Comparison of ENCODE assay signal across 18 cellular contexts in the genomic region with DNA sequence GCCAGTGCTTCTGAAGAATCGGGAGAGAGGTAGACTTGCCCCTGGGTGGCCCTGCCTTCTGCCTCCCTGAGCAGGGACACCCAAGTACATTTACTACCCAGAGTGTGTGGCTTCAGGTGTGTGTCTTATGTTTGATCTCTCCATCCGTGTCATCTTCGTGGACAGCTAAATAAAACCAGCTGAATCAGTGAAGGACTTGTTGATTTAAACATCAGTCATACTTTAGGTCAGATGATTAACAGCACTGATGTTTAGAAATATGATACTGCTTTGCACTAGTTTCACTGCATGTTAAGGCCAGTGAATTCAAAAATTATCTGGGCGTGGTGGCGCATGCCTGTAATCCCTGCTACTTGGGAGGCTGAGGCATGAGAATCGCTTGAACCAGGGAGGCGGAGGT. TPM values are rescaled to one million over a fixed set of nuclear protein-coding genes. Genes with fewer than 3 reads are reported as not detected.
DNase-seq lines count a peak whose midpoint lies in the region; ATAC-seq and TF ChIP-seq lines count a peak whose summit lies in the region.
"Had no signal": no experiment of that assay in that cellular context is flagged by ENCODE, and none has a peak within 500 bp of the region (broad histone marks: within the 10 kb centered on the region; RNA-seq: fewer than 3 reads in every experiment).

No MANE protein-coding gene starts in this region.

- H3K9me3 ChIP-seq in T-helper 17 cell (ENCODE audit: control insufficient read depth, low read length, poor library complexity, severe bottlenecking) (no peaks in the 10 kb centered on the region), Caco-2 (no peaks in the 10 kb centered on the region)
- H3K9me3 ChIP-seq: psoas muscle had no signal

- no peak for ATAC-seq in activated CD4-positive, alpha-beta T cell treated with anti-CD3 and anti-CD28 coated beads for 36 hours
- no peak for ATAC-seq in T-helper 17 cell
- ATAC-seq: Panc1, psoas muscle had no signal

- no peak overlapping the region for H3K4me3 ChIP-seq in Caco-2 (ENCODE audit: low read depth, low read length)
- H3K4me3 ChIP-seq: psoas muscle had no signal

- H3K27ac Mint-ChIP-seq in activated CD4-positive, alpha-beta T cell treated with anti-CD3 and anti-CD28 coated beads for 36 hours = peak overlapping the region; percentile 19
- H3K27ac Mint-ChIP-seq in activated CD4-positive, alpha-beta T cell treated with anti-CD3 and anti-CD28 coated beads, Interleukin-2, amount 10 ng/mL, durations not matched to agents 24 days and 14 days = no peak overlapping the region
- H3K27ac Mint-ChIP-seq in T-helper 17 cell (peak overlapping the region; percentile 72), Caco-2 (ENCODE audit: unreplicated experiment) (no peak overlapping the region)

- BruUV-seq in Caco-2 (replicated peaks; lab: Mats Ljungman, UMichigan) = no TSS peak

- intact Hi-C loops in activated CD4-positive, alpha-beta T cell treated with anti-CD3 and anti-CD28 coated beads for 36 hours (cut with DNase I, micrococcal nuclease) = no loop called here
- intact Hi-C loops in activated CD4-positive, alpha-beta T cell treated with anti-CD3 and anti-CD28 coated beads, Interleukin-2, amount 10 ng/mL, durations not matched to agents 24 days and 14 days (cut with micrococcal nuclease) = no loop called here
- intact Hi-C loops in Caco-2 (cut with micrococcal nuclease; ENCODE audit: unreplicated experiment) = no loop called here

- no peak for TF ChIP-seq CTCF in Caco-2 (IDR thresholded peaks at IDR 0.05; ENCODE audit: insufficient read depth in 1 of 2, low read depth in 1 of 2, low read length in 1 of 2, severe bottlenecking in 1 of 2, unreplicated experiment in 1 of 2)

- H3K4me1 ChIP-seq in Caco-2 = 0 out of 2 replicates have a peak, but pooled peaks cover 4% of the 10 kb centered on the region

- H3K36me3 Mint-ChIP-seq in activated CD4-positive, alpha-beta T cell treated with anti-CD3 and anti-CD28 coated beads for 36 hours (ENCODE audit: low read depth) = peaks cover 44% of the 10 kb centered on the region
- peaks cover 57% of the 10 kb centered on the region for H3K36me3 Mint-ChIP-seq in activated CD4-positive, alpha-beta T cell treated with anti-CD3 and anti-CD28 coated beads, Interleukin-2, amount 10 ng/mL, durations not matched to agents 24 days and 14 days (ENCODE audit: low read depth)
- H3K36me3 Mint-ChIP-seq in T-helper 17 cell (ENCODE audit: low read depth) = peaks cover 6% of the 10 kb centered on the region
- H3K36me3 Mint-ChIP-seq in Caco-2 (ENCODE audit: insufficient read depth, unreplicated experiment) = peaks cover 80% of the 10 kb centered on the region

- H3K27me3 ChIP-seq in Caco-2 (replicated peaks; ENCODE audit: control insufficient read depth, insufficient read depth, low read length) = no peaks in the 10 kb centered on the region

- H3K36me3 ChIP-seq in Caco-2 (ENCODE audit: control insufficient read depth, insufficient read depth, low read length) = peaks cover 3% of the 10 kb centered on the region; the same call in 1 of the 2 replicates

- H3K4me3 Mint-ChIP-seq in activated CD4-positive, alpha-beta T cell treated with anti-CD3 and anti-CD28 coated beads for 36 hours = no peak overlapping the region
- H3K4me3 Mint-ChIP-seq in activated CD4-positive, alpha-beta T cell treated with anti-CD3 and anti-CD28 coated beads, Interleukin-2, amount 10 ng/mL, durations not matched to agents 24 days and 14 days = no peak overlapping the region
- H3K4me3 Mint-ChIP-seq in T-helper 17 cell (no peak overlapping the region), Caco-2 (ENCODE audit: unreplicated experiment) (no peak overlapping the region)
- H3K4me3 Mint-ChIP-seq: nephron progenitor cell had no signal

- no peak for DNase-seq in activated CD4-positive, alpha-beta T cell treated with anti-CD3 and anti-CD28 coated beads for 36 hours
- no peak for DNase-seq in activated CD4-positive, alpha-beta T cell treated with anti-CD3 and anti-CD28 coated beads, Interleukin-2, amount 10 ng/mL, durations not matched to agents 24 days and 14 days
- DNase-seq in T-helper 17 cell (no peak), iris pigment epithelial cell (ENCODE audit: low read depth) (peak; percentile 82), Caco-2 (no peak), 8988T (no peak)
- DNase-seq: activated CD4-positive, CD25-positive, alpha-beta regulatory T cell; activated gamma-delta T cell; effector CD4-positive, alpha-beta T cell; midbrain; NCI-H1436 treated with DMSO at 0.1 percent for 48 hours; nephron progenitor cell; psoas muscle; small intestine; stimulated activated CD4-positive, alpha-beta T cell treated with anti-CD3 and anti-CD28 coated beads, Interleukin-2, amount 100 ng/mL, for 48 hours had no signal

- POLR2A ChIA-PET in activated CD4-positive, alpha-beta T cell treated with anti-CD3 and anti-CD28 coated beads for 36 hours (lab: Charles Lee) = no interaction called here
- POLR2A ChIA-PET in Caco-2 (lab: Charles Lee) = no interaction called here

- CTCF ChIA-PET in activated CD4-positive, alpha-beta T cell treated with anti-CD3 and anti-CD28 coated beads for 36 hours (lab: Charles Lee) = interaction anchor here (1.3 kb wide), 1 partner anchor 41 kb away, joined by 3 read pairs; no protein-coding TSS in a partner anchor
- CTCF ChIA-PET in Caco-2 (lab: Charles Lee) = no interaction called here

- peaks cover 48% of the 10 kb centered on the region for H3K4me1 Mint-ChIP-seq in activated CD4-positive, alpha-beta T cell treated with anti-CD3 and anti-CD28 coated beads for 36 hours
- peaks cover 35% of the 10 kb centered on the region for H3K4me1 Mint-ChIP-seq in activated CD4-positive, alpha-beta T cell treated with anti-CD3 and anti-CD28 coated beads, Interleukin-2, amount 10 ng/mL, durations not matched to agents 24 days and 14 days
- H3K4me1 Mint-ChIP-seq in T-helper 17 cell (peaks cover 38% of the 10 kb centered on the region), Caco-2 (ENCODE audit: low read depth, unreplicated experiment) (no peaks in the 10 kb centered on the region)

- H3K9me3 Mint-ChIP-seq in activated CD4-positive, alpha-beta T cell treated with anti-CD3 and anti-CD28 coated beads for 36 hours (ENCODE audit: low read depth) = no peaks in the 10 kb centered on the region
- no peaks in the 10 kb centered on the region for H3K9me3 Mint-ChIP-seq in activated CD4-positive, alpha-beta T cell treated with anti-CD3 and anti-CD28 coated beads, Interleukin-2, amount 10 ng/mL, durations not matched to agents 24 days and 14 days
- no peaks in the 10 kb centered on the region for H3K9me3 Mint-ChIP-seq in Caco-2 (ENCODE audit: unreplicated experiment)
- H3K9me3 Mint-ChIP-seq: nephron progenitor cell had no signal

- no peaks in the 10 kb centered on the region for H3K27me3 Mint-ChIP-seq in activated CD4-positive, alpha-beta T cell treated with anti-CD3 and anti-CD28 coated beads for 36 hours
- no peaks in the 10 kb centered on the region for H3K27me3 Mint-ChIP-seq in activated CD4-positive, alpha-beta T cell treated with anti-CD3 and anti-CD28 coated beads, Interleukin-2, amount 10 ng/mL, durations not matched to agents 24 days and 14 days
- H3K27me3 Mint-ChIP-seq in T-helper 17 cell = no peaks in the 10 kb centered on the region
- no peaks in the 10 kb centered on the region for H3K27me3 Mint-ChIP-seq in Caco-2 (ENCODE audit: insufficient read depth, unreplicated experiment)

RNA-seq across cellular contexts. Expression of a gene that starts 4.0 kb away (rescaled TPM):
- 10 to 100 TPM; 46.9 to 52.1 TPM for total RNA-seq in activated CD4-positive, alpha-beta T cell treated with anti-CD3 and anti-CD28 coated beads for 36 hours
- 66.8 and 68.1 TPM in 2 replicates for total RNA-seq in activated CD4-positive, alpha-beta T cell treated with anti-CD3 and anti-CD28 coated beads, Interleukin-2, amount 10 ng/mL, durations not matched to agents 24 days and 14 days
- total RNA-seq in T-helper 17 cell (10 to 100 TPM; 48.7 to 51.2 TPM), Caco-2 (2022) (111 and 113 TPM in 2 replicates)

RNA-seq across cellular contexts. Expression of a gene that starts 18.9 kb away (rescaled TPM):
- 1 to 10 TPM; 3.0 to 6.2 TPM for total RNA-seq in activated CD4-positive, alpha-beta T cell treated with anti-CD3 and anti-CD28 coated beads for 36 hours
- 9.3 and 9.4 TPM in 2 replicates for total RNA-seq in activated CD4-positive, alpha-beta T cell treated with anti-CD3 and anti-CD28 coated beads, Interleukin-2, amount 10 ng/mL, durations not matched to agents 24 days and 14 days
- total RNA-seq in T-helper 17 cell = 1 to 10 TPM; 3.5 to 6.3 TPM
- total RNA-seq in Caco-2 (2022) = 6.7 and 7.3 TPM in 2 replicates

RNA-seq across cellular contexts. Expression of a gene that starts 24.8 kb away (rescaled TPM):
- 10 to 100 TPM; 42.0 to 56.7 TPM for total RNA-seq in activated CD4-positive, alpha-beta T cell treated with anti-CD3 and anti-CD28 coated beads for 36 hours
- total RNA-seq in activated CD4-positive, alpha-beta T cell treated with anti-CD3 and anti-CD28 coated beads, Interleukin-2, amount 10 ng/mL, durations not matched to agents 24 days and 14 days = 64.3 and 66.3 TPM in 2 replicates
- total RNA-seq in T-helper 17 cell (10 to 100 TPM; 18.2 to 20.2 TPM), Caco-2 (2022) (232 and 247 TPM in 2 replicates)

RNA-seq across cellular contexts. Expression of a gene that starts 26.5 kb away (rescaled TPM):
- total RNA-seq in activated CD4-positive, alpha-beta T cell treated with anti-CD3 and anti-CD28 coated beads for 36 hours = not detected
- total RNA-seq in activated CD4-positive, alpha-beta T cell treated with anti-CD3 and anti-CD28 coated beads, Interleukin-2, amount 10 ng/mL, durations not matched to agents 24 days and 14 days = not detected in 2 replicates
- total RNA-seq in T-helper 17 cell (not detected), Caco-2 (2022) (not detected in 2 replicates)
- total RNA-seq: psoas muscle; T-helper 2 cell treated with Interferon-gamma antibody and Interleukin-4, amounts not matched to agents 100 ng/mL and 5 ng/mL, for 36 hours; ureter had no signal

RNA-seq across cellular contexts. Expression of a gene that starts 40.1 kb away (rescaled TPM):
- total RNA-seq in activated CD4-positive, alpha-beta T cell treated with anti-CD3 and anti-CD28 coated beads for 36 hours = 10 to 100 TPM; 28.3 to 37.0 TPM
- 43.6 and 46.6 TPM in 2 replicates for total RNA-seq in activated CD4-positive, alpha-beta T cell treated with anti-CD3 and anti-CD28 coated beads, Interleukin-2, amount 10 ng/mL, durations not matched to agents 24 days and 14 days
- total RNA-seq in T-helper 17 cell (1 to 10 TPM; 6.3 to 9.1 TPM), Caco-2 (2022) (108 and 119 TPM in 2 replicates)

Comparison
In these comparisons a context has a peak if more than half of its experiments do, and no peak if none do; other contexts are left out.
1. H3K27ac Mint-ChIP-seq: peak in activated CD4-positive, alpha-beta T cell treated with anti-CD3 and anti-CD28 coated beads for 36 hours (single experiment) and T-helper 17 cell (single experiment); none in activated CD4-positive, alpha-beta T cell treated with anti-CD3 and anti-CD28 coated beads, Interleukin-2, amount 10 ng/mL, durations not matched to agents 24 days and 14 days (single experiment) and Caco-2 (single experiment).